9 cellular contexts compared by ENCODE assay signal in the genomic region with DNA sequence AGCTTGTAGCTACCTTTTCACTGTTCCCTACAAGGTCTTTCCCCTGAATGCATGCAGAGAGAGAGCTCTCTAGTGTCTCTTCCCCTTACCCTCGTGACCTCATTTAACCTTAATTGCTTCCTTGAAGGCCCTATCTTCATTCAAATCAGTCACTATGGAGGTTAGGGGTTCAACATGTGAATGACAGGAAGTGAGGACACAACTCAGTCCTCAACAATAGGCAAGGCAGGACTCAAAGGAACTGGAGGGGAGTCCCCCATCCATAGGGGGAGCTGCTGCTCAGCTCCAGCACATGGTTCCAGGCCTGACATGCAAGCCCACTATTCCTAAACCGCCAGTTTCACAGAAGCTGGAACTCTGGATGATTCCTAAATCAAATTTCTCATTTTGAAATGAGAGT. TPM values are rescaled to one million over a fixed set of nuclear protein-coding genes. Genes with fewer than 3 reads are reported as not detected.
A peak's percentile ranks its signal among the peaks of the same experiment; 100 is the strongest.
DNase-seq lines count a peak whose midpoint lies in the region; ATAC-seq and TF ChIP-seq lines count a peak whose summit lies in the region.
"Had no signal": no experiment of that assay in that cellular context is flagged by ENCODE, and none has a peak within 500 bp of the region (broad histone marks: within the 10 kb centered on the region; RNA-seq: fewer than 3 reads in every experiment).

No MANE protein-coding gene starts in this region.

- no peak for TF ChIP-seq EP300 in sigmoid colon (IDR thresholded peaks at IDR 0.05)

- TF ChIP-seq POLR2A in sigmoid colon (IDR thresholded peaks at IDR 0.05): no peak

- peaks cover 0 to 11% (median 7%) of the 10 kb centered on the region in 9 donors for H3K4me1 ChIP-seq in heart right ventricle
- H3K4me1 ChIP-seq in sigmoid colon: peaks cover 0 to 38% (median 26%) of the 10 kb centered on the region in 4 donors
- H3K4me1 ChIP-seq: body of pancreas had no signal

- H3K4me3 ChIP-seq in heart right ventricle: no peak overlapping the region
- H3K4me3 ChIP-seq in sigmoid colon: no peak overlapping the region
- H3K4me3 ChIP-seq: body of pancreas had no signal

- TF ChIP-seq CTCF in heart right ventricle (IDR thresholded peaks at IDR 0.05) (peak in 7 of 9 donors; percentile 19 to 54 (median 34)), sigmoid colon (IDR thresholded peaks at IDR 0.05) (no peak)

- H3K27me3 ChIP-seq in heart right ventricle (no peaks in the 10 kb centered on the region), sigmoid colon (no peaks in the 10 kb centered on the region)
- H3K27me3 ChIP-seq: body of pancreas had no signal

- intact Hi-C loops in heart right ventricle (cut with DNase I) (loop anchor here in 9 of 10 donors (2.0 to 10.0 kb wide), 13 partner anchors 57 to 527 kb away; a partner anchor contains a TSS), cardiac septum (cut with DNase I) (loop anchor here (5.0 kb wide), 2 partner anchors 165 to 385 kb away; no protein-coding TSS in a partner anchor), sigmoid colon (cut with DNase I) (loop anchor here (2.0 to 10.0 kb wide), 6 partner anchors 33 to 697 kb away; a partner anchor contains a TSS)

- 74 to 76% methylated on average over 2 of the region's 2 CpGs for WGBS in heart right ventricle, 2 donors
- 62 to 70% methylated on average over 2 of the region's 2 CpGs for WGBS in sigmoid colon, 2 donors

- H3K9me3 ChIP-seq in heart right ventricle (no peaks in the 10 kb centered on the region), sigmoid colon (no peaks in the 10 kb centered on the region)
- H3K9me3 ChIP-seq: body of pancreas had no signal

- ATAC-seq in heart right ventricle (peak in 1 of 8 donors; percentile 47), GM21528 (IDR thresholded peaks at IDR 0.05; ENCODE audit: low FRiP score, unreplicated experiment) (no peak)
- ATAC-seq: body of pancreas had no signal

- H3K27ac ChIP-seq in heart right ventricle (no peak overlapping the region), sigmoid colon (peak overlapping the region; percentile 79 to 94 (median 92))
- H3K27ac ChIP-seq: body of pancreas had no signal

- no peaks in the 10 kb centered on the region for H3K36me3 ChIP-seq in heart right ventricle
- no peaks in the 10 kb centered on the region for H3K36me3 ChIP-seq in sigmoid colon

- DNase-seq in heart right ventricle (no peak), cardiac septum (ENCODE audit: low spot score) (no peak), HT1080 (ENCODE audit: low read depth) (peak; percentile 32), amniotic epithelial cell (ENCODE audit: low read depth) (peak; percentile 41), sigmoid colon (no peak), AG20443 (ENCODE audit: low spot score) (no peak)
- no peak for DNase-seq in activated effector memory CD4-positive, alpha-beta T cell treated with Interleukin-2 at 50 U/mL for 16 hours

RNA-seq across cellular contexts. Expression of a gene that starts 33.8 kb away (rescaled TPM):
- total RNA-seq in heart right ventricle (100 to 1,000 TPM; 126 to 210 (median 157) TPM), cardiac septum (123 TPM), sigmoid colon (100 to 1,000 TPM; 142 to 213 (median 186) TPM)
- polyA plus RNA-seq in heart right ventricle (100 to 1,000 TPM in 1 of 2 donors, 10 to 100 TPM in 1; 56.5 to 156 TPM), sigmoid colon (10 to 100 TPM; 31.8 to 36.0 (median 34.7) TPM)
- total RNA-seq in HT1080 (2014; rRNA removed; shearing (Covaris generic)): 53.1 and 79.4 TPM in 2 replicates
- 85.5 and 99.8 TPM in 2 replicates for polyA plus RNA-seq in HT1080 (2015; cell fraction: cytosol; rRNA removed)
- 67.5 and 77.8 TPM in 2 replicates for polyA plus RNA-seq in HT1080 (2015; cell fraction: nucleus; rRNA removed)

Comparison
In these comparisons a context has a peak if more than half of its experiments do, and no peak if none do; other contexts are left out.
1. DNase-seq: peak in HT1080 (single experiment) and amniotic epithelial cell (single experiment); none in heart right ventricle (0 of 2), cardiac septum (single experiment), sigmoid colon (single experiment), activated effector memory CD4-positive, alpha-beta T cell treated with Interleukin-2 at 50 U/mL for 16 hours (single experiment) and AG20443 (single experiment).
2. H3K27ac ChIP-seq: peak in sigmoid colon (4 of 4); none in heart right ventricle (0 of 10).
3. CTCF ChIP-seq: peak in heart right ventricle (7 of 9); none in sigmoid colon (0 of 4).